8 cellular contexts compared by ENCODE assay signal in genomic region chr12:4538207-4539160, GRCh38. TPM values are rescaled to one million over a fixed set of nuclear protein-coding genes. Genes with fewer than 3 reads are reported as not detected.
DNase-seq lines count a peak whose midpoint lies in the region; ATAC-seq and TF ChIP-seq lines count a peak whose summit lies in the region.

TSS of gene RAD51AP1 (plus strand) at chr12:4538890. CDS start at chr12:4538940, 50 bp downstream.

- peak within 1 kb of the TSS; percentile 70 to 94 (median 78) for H3K4me3 ChIP-seq in spleen

- H3K27me3 ChIP-seq in spleen (replicated peaks in 1 of 7), result no peaks in the 10 kb centered on the region

- ATAC-seq in GM19023 (IDR thresholded peaks at IDR 0.05; ENCODE audit: unreplicated experiment) (peak; percentile 96), HG03280 (IDR thresholded peaks at IDR 0.05; ENCODE audit: unreplicated experiment) (peak; percentile 89)

- H3K9me3 ChIP-seq in spleen, result no peaks in the 10 kb centered on the region

- H3K36me3 ChIP-seq in spleen, result peaks cover 0 to 39% (median 14%) of the 10 kb centered on the region in 6 donors

- TF ChIP-seq CTCF in spleen (IDR thresholded peaks at IDR 0.05 in 8 of 11, conservative IDR thresholded peaks at IDR 0.05 in 3 of 11), result peak in 2 of 11 experiments; percentile 15 to 20

- H3K4me1 ChIP-seq in spleen, result peaks cover 13 to 57% (median 36%) of the 10 kb centered on the region in 6 donors

- H3K27ac ChIP-seq in spleen, result peak within 1 kb of the TSS; percentile 92 to 97 (median 95)

- TF ChIP-seq POLR2A in spleen (IDR thresholded peaks at IDR 0.05), result no peak

- intact Hi-C loops in spleen (cut with DNase I; ENCODE audit: low total_unique reads), result no loop called here

- 0 to 1% (median 1%) methylated on average over 49 of the region's 49 CpGs for WGBS in spleen, 5 donors

- DNase-seq in AG08395 (ENCODE audit: low spot score), result peak; percentile 99
- DNase-seq in NCI-H345 treated with DMSO at 0.1 percent for 48 hours (lab: John Stamatoyannopoulos, UW; ENCODE audit: unreplicated experiment), result peak; percentile 91
- DNase-seq in activated CD4-positive, CD25-positive, alpha-beta regulatory T cell (lab: John Stamatoyannopoulos, UW), result peak; percentile 85 to 90 (median 88)
- DNase-seq in central memory CD4-positive, alpha-beta T cell, result peak; percentile 97
- peak; percentile 97 for DNase-seq in inferior parietal cortex (ENCODE audit: extremely low spot score)
- peak; percentile 97 for DNase-seq in spleen

RNA-seq across cellular contexts. Expression of gene RAD51AP1, which starts in this region (rescaled TPM):
- 10 to 100 TPM in 1 of 7 donors, 1 to 10 TPM in 6; 3.7 to 10.9 (median 5.3) TPM for total RNA-seq in spleen
- polyA plus RNA-seq in spleen, result 1 to 10 TPM; 3.6 to 6.7 (median 4.8) TPM

Comparison
In these comparisons a context has a peak if more than half of its experiments do, and no peak if none do; other contexts are left out.
1. Peak in every context shown above with its lines: DNase-seq, ATAC-seq, H3K4me3 ChIP-seq and H3K27ac ChIP-seq.